ENCODE assay signal across 1 cellular context in the genomic region with DNA sequence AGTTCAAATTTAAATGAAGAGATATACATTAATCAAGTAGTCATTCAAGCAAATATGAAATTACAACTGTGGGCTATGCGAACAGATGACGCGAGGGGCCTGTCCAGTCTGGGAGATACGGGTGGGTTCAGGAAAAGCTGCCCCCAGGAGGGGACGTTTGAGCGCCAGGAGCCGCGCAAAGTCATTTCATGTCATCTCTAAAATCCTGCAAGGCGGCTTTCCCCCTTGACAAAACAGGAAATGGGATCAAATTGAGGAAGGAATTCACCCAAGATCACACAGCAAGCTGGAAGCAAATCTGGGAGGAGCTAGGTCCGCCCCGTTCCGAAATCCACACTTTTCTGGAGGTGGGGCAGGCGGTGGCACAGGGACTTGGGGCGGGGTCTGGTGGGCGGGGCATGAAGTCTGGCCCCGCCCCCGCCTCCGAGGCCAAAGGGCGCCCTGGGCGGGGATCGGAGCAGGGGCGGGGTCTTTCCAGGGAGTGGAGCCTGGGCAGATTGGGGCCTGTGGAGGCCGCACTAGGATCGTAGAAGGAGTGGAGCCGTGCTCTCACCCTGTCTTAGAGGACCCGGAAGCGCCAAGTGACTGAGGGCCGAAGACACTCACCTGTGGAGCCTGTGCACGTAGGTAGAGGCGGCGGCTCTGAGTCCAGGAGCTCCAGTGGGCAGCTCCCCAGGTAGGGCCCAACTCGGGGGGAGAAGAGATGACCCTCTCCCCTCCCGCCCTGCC.
TF ChIP-seq lines count a peak whose summit lies in the region.

A gene with protein sequence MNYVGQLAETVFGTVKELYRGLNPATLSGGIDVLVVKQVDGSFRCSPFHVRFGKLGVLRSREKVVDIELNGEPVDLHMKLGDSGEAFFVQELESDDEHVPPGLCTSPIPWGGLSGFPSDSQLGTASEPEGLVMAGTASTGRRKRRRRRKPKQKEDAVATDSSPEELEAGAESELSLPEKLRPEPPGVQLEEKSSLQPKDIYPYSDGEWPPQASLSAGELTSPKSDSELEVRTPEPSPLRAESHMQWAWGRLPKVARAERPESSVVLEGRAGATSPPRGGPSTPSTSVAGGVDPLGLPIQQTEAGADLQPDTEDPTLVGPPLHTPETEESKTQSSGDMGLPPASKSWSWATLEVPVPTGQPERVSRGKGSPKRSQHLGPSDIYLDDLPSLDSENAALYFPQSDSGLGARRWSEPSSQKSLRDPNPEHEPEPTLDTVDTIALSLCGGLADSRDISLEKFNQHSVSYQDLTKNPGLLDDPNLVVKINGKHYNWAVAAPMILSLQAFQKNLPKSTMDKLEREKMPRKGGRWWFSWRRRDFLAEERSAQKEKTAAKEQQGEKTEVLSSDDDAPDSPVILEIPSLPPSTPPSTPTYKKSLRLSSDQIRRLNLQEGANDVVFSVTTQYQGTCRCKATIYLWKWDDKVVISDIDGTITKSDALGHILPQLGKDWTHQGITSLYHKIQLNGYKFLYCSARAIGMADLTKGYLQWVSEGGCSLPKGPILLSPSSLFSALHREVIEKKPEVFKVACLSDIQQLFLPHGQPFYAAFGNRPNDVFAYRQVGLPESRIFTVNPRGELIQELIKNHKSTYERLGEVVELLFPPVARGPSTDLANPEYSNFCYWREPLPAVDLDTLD (plus strand): TSS at position 495 of the 729 bp plus-strand sequence. CDS start 4,983 bp downstream, outside the sequence.

TF ChIP-seq in HepG2, 621 proteins besides CTCF, POLR2A, EP300 and RAD21 (continued from another document and continues in another):
- TF ChIP-seq, protein P1, sequence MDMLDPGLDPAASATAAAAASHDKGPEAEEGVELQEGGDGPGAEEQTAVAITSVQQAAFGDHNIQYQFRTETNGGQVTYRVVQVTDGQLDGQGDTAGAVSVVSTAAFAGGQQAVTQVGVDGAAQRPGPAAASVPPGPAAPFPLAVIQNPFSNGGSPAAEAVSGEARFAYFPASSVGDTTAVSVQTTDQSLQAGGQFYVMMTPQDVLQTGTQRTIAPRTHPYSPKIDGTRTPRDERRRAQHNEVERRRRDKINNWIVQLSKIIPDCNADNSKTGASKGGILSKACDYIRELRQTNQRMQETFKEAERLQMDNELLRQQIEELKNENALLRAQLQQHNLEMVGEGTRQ (IDR thresholded peaks at IDR 0.05; ENCODE audit: low read depth, low read length): no peak
- TF ChIP-seq, protein P1 (CRISPR knock-in tag; IDR thresholded peaks at IDR 0.05; ENCODE audit: borderline replicate concordance): no peak
- TF ChIP-seq ZNF256 (CRISPR knock-in tag; conservative IDR thresholded peaks at IDR 0.05): no peak
- no peak for TF ChIP-seq HNRNPLL (IDR thresholded peaks at IDR 0.05; ENCODE audit: low read depth, low read length, poor library complexity, severe bottlenecking)
- TF ChIP-seq ZC3H13 (CRISPR knock-in tag; IDR thresholded peaks at IDR 0.05): no peak
- TF ChIP-seq CEBPG (CRISPR knock-in tag; IDR thresholded peaks at IDR 0.05): no peak
- peak; percentile 87 for TF ChIP-seq PHF20 (CRISPR knock-in tag; IDR thresholded peaks at IDR 0.05)
- no peak for TF ChIP-seq CHCHD3 (CRISPR knock-in tag; IDR thresholded peaks at IDR 0.05)
- TF ChIP-seq, protein P2, sequence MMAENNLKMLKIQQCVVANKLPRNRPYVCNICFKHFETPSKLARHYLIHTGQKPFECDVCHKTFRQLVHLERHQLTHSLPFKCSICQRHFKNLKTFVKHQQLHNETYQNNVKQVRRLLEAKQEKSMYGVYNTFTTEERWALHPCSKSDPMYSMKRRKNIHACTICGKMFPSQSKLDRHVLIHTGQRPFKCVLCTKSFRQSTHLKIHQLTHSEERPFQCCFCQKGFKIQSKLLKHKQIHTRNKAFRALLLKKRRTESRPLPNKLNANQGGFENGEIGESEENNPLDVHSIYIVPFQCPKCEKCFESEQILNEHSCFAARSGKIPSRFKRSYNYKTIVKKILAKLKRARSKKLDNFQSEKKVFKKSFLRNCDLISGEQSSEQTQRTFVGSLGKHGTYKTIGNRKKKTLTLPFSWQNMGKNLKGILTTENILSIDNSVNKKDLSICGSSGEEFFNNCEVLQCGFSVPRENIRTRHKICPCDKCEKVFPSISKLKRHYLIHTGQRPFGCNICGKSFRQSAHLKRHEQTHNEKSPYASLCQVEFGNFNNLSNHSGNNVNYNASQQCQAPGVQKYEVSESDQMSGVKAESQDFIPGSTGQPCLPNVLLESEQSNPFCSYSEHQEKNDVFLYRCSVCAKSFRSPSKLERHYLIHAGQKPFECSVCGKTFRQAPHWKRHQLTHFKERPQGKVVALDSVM (CRISPR knock-in tag; IDR thresholded peaks at IDR 0.05): peak; percentile 81
- TF ChIP-seq ERF (CRISPR knock-in tag; IDR thresholded peaks at IDR 0.05): peak; percentile 43; the same call in 1 of the 2 replicates
- TF ChIP-seq GPN1 (CRISPR knock-in tag; IDR thresholded peaks at IDR 0.05; ENCODE audit: borderline replicate concordance): no peak
- TF ChIP-seq, protein P3, sequence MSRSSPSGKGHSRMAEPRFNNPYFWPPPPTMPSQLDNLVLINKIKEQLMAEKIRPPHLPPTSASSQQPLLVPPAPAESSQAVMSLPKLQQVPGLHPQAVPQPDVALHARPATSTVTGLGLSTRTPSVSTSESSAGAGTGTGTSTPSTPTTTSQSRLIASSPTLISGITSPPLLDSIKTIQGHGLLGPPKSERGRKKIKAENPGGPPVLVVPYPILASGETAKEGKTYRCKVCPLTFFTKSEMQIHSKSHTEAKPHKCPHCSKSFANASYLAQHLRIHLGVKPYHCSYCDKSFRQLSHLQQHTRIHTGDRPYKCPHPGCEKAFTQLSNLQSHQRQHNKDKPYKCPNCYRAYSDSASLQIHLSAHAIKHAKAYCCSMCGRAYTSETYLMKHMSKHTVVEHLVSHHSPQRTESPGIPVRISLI (CRISPR knock-in tag; IDR thresholded peaks at IDR 0.05; ENCODE audit: borderline replicate concordance): 0 out of 2 replicates have a peak, but pooled peaks have one; percentile 34
- TF ChIP-seq, protein P4, sequence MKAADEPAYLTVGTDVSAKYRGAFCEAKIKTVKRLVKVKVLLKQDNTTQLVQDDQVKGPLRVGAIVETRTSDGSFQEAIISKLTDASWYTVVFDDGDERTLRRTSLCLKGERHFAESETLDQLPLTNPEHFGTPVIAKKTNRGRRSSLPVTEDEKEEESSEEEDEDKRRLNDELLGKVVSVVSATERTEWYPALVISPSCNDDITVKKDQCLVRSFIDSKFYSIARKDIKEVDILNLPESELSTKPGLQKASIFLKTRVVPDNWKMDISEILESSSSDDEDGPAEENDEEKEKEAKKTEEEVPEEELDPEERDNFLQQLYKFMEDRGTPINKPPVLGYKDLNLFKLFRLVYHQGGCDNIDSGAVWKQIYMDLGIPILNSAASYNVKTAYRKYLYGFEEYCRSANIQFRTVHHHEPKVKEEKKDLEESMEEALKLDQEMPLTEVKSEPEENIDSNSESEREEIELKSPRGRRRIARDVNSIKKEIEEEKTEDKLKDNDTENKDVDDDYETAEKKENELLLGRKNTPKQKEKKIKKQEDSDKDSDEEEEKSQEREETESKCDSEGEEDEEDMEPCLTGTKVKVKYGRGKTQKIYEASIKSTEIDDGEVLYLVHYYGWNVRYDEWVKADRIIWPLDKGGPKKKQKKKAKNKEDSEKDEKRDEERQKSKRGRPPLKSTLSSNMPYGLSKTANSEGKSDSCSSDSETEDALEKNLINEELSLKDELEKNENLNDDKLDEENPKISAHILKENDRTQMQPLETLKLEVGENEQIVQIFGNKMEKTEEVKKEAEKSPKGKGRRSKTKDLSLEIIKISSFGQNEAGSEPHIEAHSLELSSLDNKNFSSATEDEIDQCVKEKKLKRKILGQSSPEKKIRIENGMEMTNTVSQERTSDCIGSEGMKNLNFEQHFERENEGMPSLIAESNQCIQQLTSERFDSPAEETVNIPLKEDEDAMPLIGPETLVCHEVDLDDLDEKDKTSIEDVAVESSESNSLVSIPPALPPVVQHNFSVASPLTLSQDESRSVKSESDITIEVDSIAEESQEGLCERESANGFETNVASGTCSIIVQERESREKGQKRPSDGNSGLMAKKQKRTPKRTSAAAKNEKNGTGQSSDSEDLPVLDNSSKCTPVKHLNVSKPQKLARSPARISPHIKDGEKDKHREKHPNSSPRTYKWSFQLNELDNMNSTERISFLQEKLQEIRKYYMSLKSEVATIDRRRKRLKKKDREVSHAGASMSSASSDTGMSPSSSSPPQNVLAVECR (CRISPR knock-in tag; IDR thresholded peaks at IDR 0.05; ENCODE audit: borderline replicate concordance): peak; percentile 52; the same call in 1 of the 2 replicates
- TF ChIP-seq POLR2AphosphoS5 (IDR thresholded peaks at IDR 0.05; ENCODE audit: low read depth, low read length): peak; percentile 90
- no peak for TF ChIP-seq RFX3 (CRISPR knock-in tag; IDR thresholded peaks at IDR 0.05)
- no peak for TF ChIP-seq TBL1XR1 (IDR thresholded peaks at IDR 0.05; ENCODE audit: borderline replicate concordance, low read length, partially characterized antibody)
- TF ChIP-seq, protein P5, sequence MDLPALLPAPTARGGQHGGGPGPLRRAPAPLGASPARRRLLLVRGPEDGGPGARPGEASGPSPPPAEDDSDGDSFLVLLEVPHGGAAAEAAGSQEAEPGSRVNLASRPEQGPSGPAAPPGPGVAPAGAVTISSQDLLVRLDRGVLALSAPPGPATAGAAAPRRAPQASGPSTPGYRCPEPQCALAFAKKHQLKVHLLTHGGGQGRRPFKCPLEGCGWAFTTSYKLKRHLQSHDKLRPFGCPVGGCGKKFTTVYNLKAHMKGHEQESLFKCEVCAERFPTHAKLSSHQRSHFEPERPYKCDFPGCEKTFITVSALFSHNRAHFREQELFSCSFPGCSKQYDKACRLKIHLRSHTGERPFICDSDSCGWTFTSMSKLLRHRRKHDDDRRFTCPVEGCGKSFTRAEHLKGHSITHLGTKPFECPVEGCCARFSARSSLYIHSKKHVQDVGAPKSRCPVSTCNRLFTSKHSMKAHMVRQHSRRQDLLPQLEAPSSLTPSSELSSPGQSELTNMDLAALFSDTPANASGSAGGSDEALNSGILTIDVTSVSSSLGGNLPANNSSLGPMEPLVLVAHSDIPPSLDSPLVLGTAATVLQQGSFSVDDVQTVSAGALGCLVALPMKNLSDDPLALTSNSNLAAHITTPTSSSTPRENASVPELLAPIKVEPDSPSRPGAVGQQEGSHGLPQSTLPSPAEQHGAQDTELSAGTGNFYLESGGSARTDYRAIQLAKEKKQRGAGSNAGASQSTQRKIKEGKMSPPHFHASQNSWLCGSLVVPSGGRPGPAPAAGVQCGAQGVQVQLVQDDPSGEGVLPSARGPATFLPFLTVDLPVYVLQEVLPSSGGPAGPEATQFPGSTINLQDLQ (CRISPR knock-in tag; IDR thresholded peaks at IDR 0.05): no peak
- no peak for TF ChIP-seq NFATC3 (CRISPR knock-in tag; IDR thresholded peaks at IDR 0.05)
- TF ChIP-seq ZSCAN25 (CRISPR knock-in tag; IDR thresholded peaks at IDR 0.05): peak; percentile 49; the same call in 1 of the 2 replicates
- peak; percentile 2 for TF ChIP-seq SKI (IDR thresholded peaks at IDR 0.05; ENCODE audit: partially characterized antibody)
- TF ChIP-seq, protein P6, sequence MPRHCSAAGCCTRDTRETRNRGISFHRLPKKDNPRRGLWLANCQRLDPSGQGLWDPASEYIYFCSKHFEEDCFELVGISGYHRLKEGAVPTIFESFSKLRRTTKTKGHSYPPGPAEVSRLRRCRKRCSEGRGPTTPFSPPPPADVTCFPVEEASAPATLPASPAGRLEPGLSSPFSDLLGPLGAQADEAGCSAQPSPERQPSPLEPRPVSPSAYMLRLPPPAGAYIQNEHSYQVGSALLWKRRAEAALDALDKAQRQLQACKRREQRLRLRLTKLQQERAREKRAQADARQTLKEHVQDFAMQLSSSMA (CRISPR knock-in tag; IDR thresholded peaks at IDR 0.05): peak; percentile 88
- TF ChIP-seq, protein P7, sequence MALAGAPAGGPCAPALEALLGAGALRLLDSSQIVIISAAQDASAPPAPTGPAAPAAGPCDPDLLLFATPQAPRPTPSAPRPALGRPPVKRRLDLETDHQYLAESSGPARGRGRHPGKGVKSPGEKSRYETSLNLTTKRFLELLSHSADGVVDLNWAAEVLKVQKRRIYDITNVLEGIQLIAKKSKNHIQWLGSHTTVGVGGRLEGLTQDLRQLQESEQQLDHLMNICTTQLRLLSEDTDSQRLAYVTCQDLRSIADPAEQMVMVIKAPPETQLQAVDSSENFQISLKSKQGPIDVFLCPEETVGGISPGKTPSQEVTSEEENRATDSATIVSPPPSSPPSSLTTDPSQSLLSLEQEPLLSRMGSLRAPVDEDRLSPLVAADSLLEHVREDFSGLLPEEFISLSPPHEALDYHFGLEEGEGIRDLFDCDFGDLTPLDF (CRISPR knock-in tag; IDR thresholded peaks at IDR 0.05): peak; percentile 29; the same call in 1 of the 2 replicates
- TF ChIP-seq, protein P8, sequence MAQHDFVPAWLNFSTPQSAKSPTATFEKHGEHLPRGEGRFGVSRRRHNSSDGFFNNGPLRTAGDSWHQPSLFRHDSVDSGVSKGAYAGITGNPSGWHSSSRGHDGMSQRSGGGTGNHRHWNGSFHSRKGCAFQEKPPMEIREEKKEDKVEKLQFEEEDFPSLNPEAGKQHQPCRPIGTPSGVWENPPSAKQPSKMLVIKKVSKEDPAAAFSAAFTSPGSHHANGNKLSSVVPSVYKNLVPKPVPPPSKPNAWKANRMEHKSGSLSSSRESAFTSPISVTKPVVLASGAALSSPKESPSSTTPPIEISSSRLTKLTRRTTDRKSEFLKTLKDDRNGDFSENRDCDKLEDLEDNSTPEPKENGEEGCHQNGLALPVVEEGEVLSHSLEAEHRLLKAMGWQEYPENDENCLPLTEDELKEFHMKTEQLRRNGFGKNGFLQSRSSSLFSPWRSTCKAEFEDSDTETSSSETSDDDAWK (CRISPR knock-in tag; IDR thresholded peaks at IDR 0.05): no peak
- TF ChIP-seq HDAC2 (CRISPR knock-in tag; IDR thresholded peaks at IDR 0.05): peak; percentile 35; the same call in 1 of the 2 replicates
- TF ChIP-seq, protein P9, sequence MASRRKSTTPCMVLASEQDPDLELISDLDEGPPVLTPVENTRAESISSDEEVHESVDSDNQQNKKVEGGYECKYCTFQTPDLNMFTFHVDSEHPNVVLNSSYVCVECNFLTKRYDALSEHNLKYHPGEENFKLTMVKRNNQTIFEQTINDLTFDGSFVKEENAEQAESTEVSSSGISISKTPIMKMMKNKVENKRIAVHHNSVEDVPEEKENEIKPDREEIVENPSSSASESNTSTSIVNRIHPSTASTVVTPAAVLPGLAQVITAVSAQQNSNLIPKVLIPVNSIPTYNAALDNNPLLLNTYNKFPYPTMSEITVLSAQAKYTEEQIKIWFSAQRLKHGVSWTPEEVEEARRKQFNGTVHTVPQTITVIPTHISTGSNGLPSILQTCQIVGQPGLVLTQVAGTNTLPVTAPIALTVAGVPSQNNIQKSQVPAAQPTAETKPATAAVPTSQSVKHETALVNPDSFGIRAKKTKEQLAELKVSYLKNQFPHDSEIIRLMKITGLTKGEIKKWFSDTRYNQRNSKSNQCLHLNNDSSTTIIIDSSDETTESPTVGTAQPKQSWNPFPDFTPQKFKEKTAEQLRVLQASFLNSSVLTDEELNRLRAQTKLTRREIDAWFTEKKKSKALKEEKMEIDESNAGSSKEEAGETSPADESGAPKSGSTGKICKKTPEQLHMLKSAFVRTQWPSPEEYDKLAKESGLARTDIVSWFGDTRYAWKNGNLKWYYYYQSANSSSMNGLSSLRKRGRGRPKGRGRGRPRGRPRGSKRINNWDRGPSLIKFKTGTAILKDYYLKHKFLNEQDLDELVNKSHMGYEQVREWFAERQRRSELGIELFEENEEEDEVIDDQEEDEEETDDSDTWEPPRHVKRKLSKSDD (CRISPR knock-in tag; IDR thresholded peaks at IDR 0.05; ENCODE audit: low read depth): no peak
- peak; percentile 1; the same call in 1 of the 2 replicates for TF ChIP-seq HOXD1 (CRISPR knock-in tag; IDR thresholded peaks at IDR 0.05)
